8 cellular contexts compared by ENCODE assay signal in genomic region chr15:92921215-92922131, GRCh38. TPM values are rescaled to one million over a fixed set of nuclear protein-coding genes. Genes with fewer than 3 reads are reported as not detected.
DNase-seq lines count a peak whose midpoint lies in the region; ATAC-seq and TF ChIP-seq lines count a peak whose summit lies in the region.

No MANE protein-coding gene starts in this region.

- H3K4me1 ChIP-seq in mesenchymal stem cell (ENCODE audit: control insufficient read depth, insufficient read depth, low read depth, low read length): peaks cover 17% of the 10 kb centered on the region

- peak overlapping the region in 1 of 2 experiments; percentile 49 for H3K4ac ChIP-seq in mesenchymal stem cell (ENCODE audit: low read depth in 1 of 2, low read length in 2 of 2)

- WGBS in mesenchymal stem cell: 93% methylated on average over 4 of the region's 4 CpGs

- no peak overlapping the region for H3K14ac ChIP-seq in mesenchymal stem cell (ENCODE audit: low read length in 2 of 2)

- H2AK5ac ChIP-seq in mesenchymal stem cell (ENCODE audit: low read length, severe bottlenecking): peak overlapping the region; percentile 52

- H3K27ac ChIP-seq in 22Rv1 (peak overlapping the region; percentile 16), HL-60 (replicated peaks) (0 out of 2 replicates have a peak overlapping the region, but pooled peaks have one; percentile 7), mesenchymal stem cell (ENCODE audit: low read length, poor library complexity, severe bottlenecking) (peak overlapping the region; percentile 51)

- no peak for TF ChIP-seq CTCF in 22Rv1 (IDR thresholded peaks at IDR 0.05)
- TF ChIP-seq CTCF in HL-60 (IDR thresholded peaks at IDR 0.05; ENCODE audit: insufficient read depth, low read length): no peak
- no peak for TF ChIP-seq CTCF in brain (conservative IDR thresholded peaks at IDR 0.05)

- peaks cover 79% of the 10 kb centered on the region for H3K36me3 Mint-ChIP-seq in brain

- no peak overlapping the region for H3K4me3 ChIP-seq in HL-60 (replicated peaks; ENCODE audit: insufficient read depth, low read length)
- H3K4me3 ChIP-seq in mesenchymal stem cell (ENCODE audit: insufficient read depth in 1 of 2, low read depth in 1 of 2, low read length in 2 of 2): no peak overlapping the region

- no peak overlapping the region for H2BK15ac ChIP-seq in mesenchymal stem cell (ENCODE audit: low read depth, poor library complexity, severe bottlenecking)

- no peak overlapping the region for H4K8ac ChIP-seq in mesenchymal stem cell (ENCODE audit: low read length)

- peak overlapping the region; percentile 63 for H3K9ac ChIP-seq in mesenchymal stem cell (ENCODE audit: low read length)

- H4K91ac ChIP-seq in mesenchymal stem cell (ENCODE audit: low read length): no peak overlapping the region

- peaks cover 26 to 84% of the 10 kb centered on the region in 2 experiments for H3K36me3 ChIP-seq in mesenchymal stem cell (ENCODE audit: control insufficient read depth in 1 of 2, insufficient read depth in 2 of 2, low read depth in 1 of 2, low read length in 2 of 2)

- peak overlapping the region in 4 of 5 experiments; percentile 5 to 51 (median 36) for H3K4me3 Mint-ChIP-seq in brain

- no peak overlapping the region for H3K4me2 ChIP-seq in mesenchymal stem cell (ENCODE audit: low read length, poor library complexity, severe bottlenecking)

- no peak overlapping the region for H2AFZ ChIP-seq in mesenchymal stem cell (ENCODE audit: low read depth, low read length)

- H3K9me3 Mint-ChIP-seq in brain: no peaks in the 10 kb centered on the region

- H2BK12ac ChIP-seq in mesenchymal stem cell (ENCODE audit: low read length in 2 of 2): no peak overlapping the region

- H3K23ac ChIP-seq in mesenchymal stem cell (ENCODE audit: low read length in 2 of 2): no peak overlapping the region

- no peak overlapping the region for H2BK5ac ChIP-seq in mesenchymal stem cell (ENCODE audit: low read depth, low read length, poor library complexity, severe bottlenecking)

- H3K79me1 ChIP-seq in mesenchymal stem cell (replicated peaks; ENCODE audit: low read length, poor library complexity, severe bottlenecking): no peaks in the 10 kb centered on the region

- no peak overlapping the region for H2BK120ac ChIP-seq in mesenchymal stem cell (ENCODE audit: low read depth, low read length)

- ATAC-seq in GM21367 (IDR thresholded peaks at IDR 0.05; ENCODE audit: unreplicated experiment) (no peak), GM21423 (IDR thresholded peaks at IDR 0.05; ENCODE audit: unreplicated experiment) (no peak), HG02642 (IDR thresholded peaks at IDR 0.05; ENCODE audit: poor library complexity, unreplicated experiment) (no peak)

- H3K27ac Mint-ChIP-seq in brain: peak overlapping the region; percentile 64 to 95 (median 89)

- no peaks in the 10 kb centered on the region for H3K9me3 ChIP-seq in mesenchymal stem cell (ENCODE audit: control insufficient read depth, low read length)

- H3K27me3 ChIP-seq in HL-60 (ENCODE audit: insufficient read depth, poor library complexity, severe bottlenecking) (no peaks in the 10 kb centered on the region), mesenchymal stem cell (ENCODE audit: control insufficient read depth in 1 of 2, insufficient read depth in 1 of 2, low read length in 2 of 2) (no peaks in the 10 kb centered on the region)

- H3K4me1 Mint-ChIP-seq in brain: peaks cover 93% of the 10 kb centered on the region

- DNase-seq in HL-60 (ENCODE audit: low read depth in 1 of 2, low spot score in 1 of 2) (no peak), mesenchymal stem cell (peak; percentile 43), NCI-H187 (lab: John Stamatoyannopoulos, UW) (no peak)

- H3K27me3 Mint-ChIP-seq in brain: no peaks in the 10 kb centered on the region

- peak overlapping the region in 1 of 2 experiments; percentile 37 for H3K18ac ChIP-seq in mesenchymal stem cell (ENCODE audit: low read depth in 1 of 2, low read length in 2 of 2)

RNA-seq across cellular contexts. Expression of gene CHD2, which starts 21.3 kb away (rescaled TPM):
- polyA plus RNA-seq in brain (ENCODE audit: insufficient read depth, low read depth, low replicate concordance): 28.2 TPM
- 52.6 TPM for polyA plus RNA-seq in mesenchymal stem cell (2013, experiment 1 of 2)
- polyA plus RNA-seq in mesenchymal stem cell (2013, experiment 2 of 2): 52.4 TPM
